14 cellular contexts compared by ENCODE assay signal in the genomic region with DNA sequence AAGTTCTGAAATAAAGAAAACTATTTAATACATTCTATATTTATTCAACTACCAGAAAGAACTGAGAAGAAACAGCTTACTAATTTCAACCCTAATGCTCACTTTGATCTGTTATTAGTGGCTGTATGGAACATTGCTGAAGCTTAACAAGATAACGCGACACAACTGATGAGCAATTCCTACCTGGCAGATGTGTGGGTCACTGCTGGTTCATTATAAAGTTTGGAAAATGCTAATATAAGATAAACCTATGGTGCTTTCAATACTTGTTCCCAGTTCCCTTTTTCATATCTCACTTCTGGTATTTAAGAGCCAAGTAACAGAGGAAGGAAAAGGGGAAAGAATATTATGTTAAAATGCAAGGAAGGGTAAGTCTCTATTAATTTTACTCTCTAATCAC. TPM values are rescaled to one million over a fixed set of nuclear protein-coding genes. Genes with fewer than 3 reads are reported as not detected.
DNase-seq lines count a peak whose midpoint lies in the region; ATAC-seq and TF ChIP-seq lines count a peak whose summit lies in the region.
"Had no signal": no experiment of that assay in that cellular context is flagged by ENCODE, and none has a peak within 500 bp of the region (broad histone marks: within the 10 kb centered on the region; RNA-seq: fewer than 3 reads in every experiment).

No MANE protein-coding gene starts in this region.

- CTCF ChIA-PET in IMR-90 (lab: Yijun Ruan, JAX), result interaction anchor here (0.7 to 0.8 kb wide), 2 partner anchors 216 to 295 kb away, joined by 3 to 5 read pairs; no protein-coding TSS in a partner anchor

- in situ Hi-C loops in IMR-90 (cut with MboI; ENCODE audit: low sequenced_read_pairs), result no loop called here

- BruUV-seq in IMR-90 (replicated peaks; lab: Mats Ljungman, UMichigan), result no TSS peak

- H4K20me1 ChIP-seq in IMR-90 (ENCODE audit: insufficient read depth, low read length) (peaks cover 24% of the 10 kb centered on the region), MM.1S (ENCODE audit: insufficient read depth, low read length) (no peaks in the 10 kb centered on the region; the same call in 1 of the 2 replicates)

- intact Hi-C loops in IMR-90 (cut with micrococcal nuclease), result no loop called here

- no peak overlapping the region for H2BK15ac ChIP-seq in IMR-90 (ENCODE audit: low read depth, low read length)

- H2AFZ ChIP-seq in IMR-90 (replicated peaks; ENCODE audit: low read length, poor library complexity), result no peak overlapping the region
- no peak overlapping the region for H2AFZ ChIP-seq in MM.1S (ENCODE audit: low read length)

- POLR2A ChIA-PET in IMR-90 (lab: Charles Lee; ENCODE audit: unreplicated experiment), result interaction anchor here (0.9 kb wide), 1 partner anchor 11 kb away, joined by 5 read pairs; the partner anchor contains the start of gene CTSC

- H3K27me3 ChIP-seq in IMR-90 (ENCODE audit: control insufficient read depth, insufficient read depth, low read length), result no peaks in the 10 kb centered on the region
- no peaks in the 10 kb centered on the region for H3K27me3 ChIP-seq in MM.1S (replicated peaks; ENCODE audit: insufficient read depth, low read length)
- H3K27me3 ChIP-seq: upper lobe of right lung had no signal

- H3K9me2 ChIP-seq in MM.1S (replicated peaks; ENCODE audit: insufficient read depth, low read length), result no peaks in the 10 kb centered on the region

- no peaks in the 10 kb centered on the region for H3F3A ChIP-seq in MM.1S (ENCODE audit: insufficient read depth, low read length)

- DNase-seq in NOMO-1 (lab: John Stamatoyannopoulos, UW; ENCODE audit: unreplicated experiment in 2 of 2), result peak; percentile 6 to 40
- no peak for DNase-seq in NOMO-1 treated with dmso at 0.1 percent for 144 hours (lab: John Stamatoyannopoulos, UW; ENCODE audit: unreplicated experiment)
- no peak for DNase-seq in IMR-90
- no peak for DNase-seq in natural killer cell treated with Interleukin-12 subunit alpha and Interleukin-12 subunit beta and Interleukin-15 and Interleukin-18, amount 100 ng/mL, for 72 hours (ENCODE audit: low spot score)
- DNase-seq in MM.1S, result no peak
- no peak for DNase-seq in epidermal melanocyte (ENCODE audit: insufficient read length, low spot score)
- no peak for DNase-seq in NCI-H187 treated with DMSO at 0.1 percent for 48 hours (lab: John Stamatoyannopoulos, UW)
- DNase-seq: 8988T; activated CD8-positive, alpha-beta memory T cell treated with anti-CD3 and anti-CD28 coated beads, Interleukin-2, amount 10 ng/mL, durations not matched to agents 7 days and 5 days; DMS79 treated with DMSO at 0.1 percent for 48 hours; NCI-H524; SW 1271; upper lobe of right lung had no signal

- H2BK120ac ChIP-seq in IMR-90 (ENCODE audit: low read depth, low read length), result no peak overlapping the region

- no peak overlapping the region for H3K4me3 ChIP-seq in IMR-90 (ENCODE audit: insufficient read depth, low read depth, low read length)
- no peak overlapping the region for H3K4me3 ChIP-seq in MM.1S (ENCODE audit: low read length)
- H3K4me3 ChIP-seq: upper lobe of right lung had no signal

- no peak overlapping the region for H2AK5ac ChIP-seq in IMR-90 (ENCODE audit: low read depth, low read length)

- no peak overlapping the region for H2BK5ac ChIP-seq in IMR-90 (ENCODE audit: low read depth, low read length, poor library complexity, severe bottlenecking)

- H3K9me3 ChIP-seq in IMR-90 (ENCODE audit: control insufficient read depth, insufficient read depth, low read length) (no peaks in the 10 kb centered on the region), MM.1S (replicated peaks; ENCODE audit: insufficient read depth, low read length) (no peaks in the 10 kb centered on the region)
- H3K9me3 ChIP-seq: upper lobe of right lung had no signal

- TF ChIP-seq RAD21 in IMR-90 (IDR thresholded peaks at IDR 0.05; ENCODE audit: low read length), result no peak

- no peaks in the 10 kb centered on the region for H3K9me3 Mint-ChIP-seq in natural killer cell treated with Interleukin-12 subunit alpha and Interleukin-12 subunit beta and Interleukin-15 and Interleukin-18, amount 100 ng/mL, for 72 hours

- no peak overlapping the region for H4K8ac ChIP-seq in IMR-90 (ENCODE audit: low read depth in 2 of 2, low read length in 2 of 2)

- no peak overlapping the region for H3K18ac ChIP-seq in IMR-90 (ENCODE audit: low read depth, low read length)

- H3K27ac ChIP-seq in IMR-90 (ENCODE audit: insufficient read depth, low read length), result no peak overlapping the region
- no peak overlapping the region for H3K27ac ChIP-seq in MM.1S (ENCODE audit: low read length)
- H3K27ac ChIP-seq: upper lobe of right lung had no signal

- peaks cover 13% of the 10 kb centered on the region for H3K79me2 ChIP-seq in MM.1S (ENCODE audit: low read length)

- no peak overlapping the region for H2AK9ac ChIP-seq in IMR-90 (replicated peaks; ENCODE audit: low read depth, low read length, poor library complexity)

- no peak for TF ChIP-seq POLR2A in IMR-90 (IDR thresholded peaks at IDR 0.05; ENCODE audit: low read depth, low read length)

- H2BK20ac ChIP-seq in IMR-90 (ENCODE audit: low read depth, low read length), result no peak overlapping the region

- H3K56ac ChIP-seq in IMR-90 (ENCODE audit: extremely low read depth, insufficient read depth, low read length), result no peak overlapping the region

- H3K36me3 Mint-ChIP-seq in natural killer cell treated with Interleukin-12 subunit alpha and Interleukin-12 subunit beta and Interleukin-15 and Interleukin-18, amount 100 ng/mL, for 72 hours, result peaks cover 66% of the 10 kb centered on the region

- H4K91ac ChIP-seq in IMR-90 (ENCODE audit: insufficient read depth, low read depth, low read length), result no peak overlapping the region

- no peak overlapping the region for H4K5ac ChIP-seq in IMR-90 (ENCODE audit: low read depth, low read length)

- H3K79me1 ChIP-seq in IMR-90 (ENCODE audit: low read depth in 1 of 2, low read length in 2 of 2), result peaks cover 24 to 62% of the 10 kb centered on the region in 2 experiments

- H3K9ac ChIP-seq in IMR-90 (ENCODE audit: low read depth, low read length), result no peak overlapping the region
- no peak overlapping the region for H3K9ac ChIP-seq in MM.1S (ENCODE audit: low read length)

- H3K36me3 ChIP-seq in IMR-90 (ENCODE audit: control insufficient read depth, insufficient read depth, low read length) (peaks cover 42% of the 10 kb centered on the region), MM.1S (replicated peaks; ENCODE audit: insufficient read depth, low read length) (peaks cover 6% of the 10 kb centered on the region; the same call in 1 of the 2 replicates)

- H3K4me1 ChIP-seq in IMR-90 (ENCODE audit: control insufficient read depth, insufficient read depth, low read length) (peaks cover 2% of the 10 kb centered on the region; the same call in 1 of the 2 replicates), MM.1S (ENCODE audit: low read length) (peaks cover 13% of the 10 kb centered on the region; the same call in 1 of the 2 replicates)

- ATAC-seq in HG02588 (IDR thresholded peaks at IDR 0.05; ENCODE audit: unreplicated experiment) (peak; percentile 54), IMR-90 (ENCODE audit: low read depth) (no peak)
- ATAC-seq in natural killer cell treated with Interleukin-12 subunit alpha and Interleukin-12 subunit beta and Interleukin-15 and Interleukin-18, amount 100 ng/mL, for 72 hours, result no peak
- ATAC-seq: activated CD8-positive, alpha-beta memory T cell treated with anti-CD3 and anti-CD28 coated beads, Interleukin-2, amount 10 ng/mL, durations not matched to agents 7 days and 5 days; upper lobe of right lung had no signal

- no peaks in the 10 kb centered on the region for H3K27me3 Mint-ChIP-seq in natural killer cell treated with Interleukin-12 subunit alpha and Interleukin-12 subunit beta and Interleukin-15 and Interleukin-18, amount 100 ng/mL, for 72 hours
- H3K27me3 Mint-ChIP-seq: activated CD8-positive, alpha-beta memory T cell treated with anti-CD3 and anti-CD28 coated beads, Interleukin-2, amount 10 ng/mL, durations not matched to agents 7 days and 5 days had no signal

- H3K4ac ChIP-seq in IMR-90 (ENCODE audit: low read depth, low read length), result no peak overlapping the region

- H3K4me1 Mint-ChIP-seq in natural killer cell treated with Interleukin-12 subunit alpha and Interleukin-12 subunit beta and Interleukin-15 and Interleukin-18, amount 100 ng/mL, for 72 hours (ENCODE audit: low read depth in 2 of 2), result peaks cover 79 to 89% of the 10 kb centered on the region in 2 donors

- no CpG with 5 or more reads among the region's 2 CpGs for WGBS in IMR-90 (ENCODE audit: extremely low coverage in 2 of 2, insufficient read length in 1 of 2), 2 experiments

- H3K23ac ChIP-seq in IMR-90 (ENCODE audit: low read depth, low read length), result peak overlapping the region; percentile 56; the same call in 1 of the 2 replicates

- dilution Hi-C loops in IMR-90 (cut with HindIII; ENCODE audit: low sequenced_read_pairs, unreplicated experiment), result no loop called here

- TF ChIP-seq CTCF in IMR-90 (conservative IDR thresholded peaks at IDR 0.05; ENCODE audit: low read depth, low read length) (no peak), MM.1S (IDR thresholded peaks at IDR 0.05; ENCODE audit: low read length) (no peak)

- peaks cover 10% of the 10 kb centered on the region for H3K9me1 ChIP-seq in IMR-90 (ENCODE audit: insufficient read depth, low read length)

- H3K4me2 ChIP-seq in IMR-90 (ENCODE audit: low read depth, low read length) (no peak overlapping the region; the same call in 1 of the 2 replicates), MM.1S (ENCODE audit: low read depth, low read length) (no peak overlapping the region)

- H3K27ac Mint-ChIP-seq in natural killer cell treated with Interleukin-12 subunit alpha and Interleukin-12 subunit beta and Interleukin-15 and Interleukin-18, amount 100 ng/mL, for 72 hours, result peak overlapping the region; percentile 70 to 92

- H3K4me3 Mint-ChIP-seq in natural killer cell treated with Interleukin-12 subunit alpha and Interleukin-12 subunit beta and Interleukin-15 and Interleukin-18, amount 100 ng/mL, for 72 hours, result peak overlapping the region; percentile 43
- H3K4me3 Mint-ChIP-seq: activated CD8-positive, alpha-beta memory T cell treated with anti-CD3 and anti-CD28 coated beads, Interleukin-2, amount 10 ng/mL, durations not matched to agents 7 days and 5 days had no signal

- H3K14ac ChIP-seq in IMR-90 (replicated peaks; ENCODE audit: low read depth, low read length), result no peak overlapping the region

TF ChIP-seq in IMR-90, 13 proteins besides CTCF, POLR2A, EP300 and RAD21 (continues in another document):
- TF ChIP-seq CEBPB (IDR thresholded peaks at IDR 0.05; ENCODE audit: low read depth, low read length), result no peak

RNA-seq across cellular contexts. Expression of gene CTSC, which starts 10.5 kb away (rescaled TPM):
- total RNA-seq in IMR-90 (2012; rRNA removed), result 178 and 208 TPM in 2 replicates
- 267 and 299 TPM in 2 replicates for polyA plus RNA-seq in IMR-90 (2012; rRNA removed)
- 73.5 and 320 TPM in 2 replicates for polyA plus RNA-seq in IMR-90 (2012; cell fraction: cytosol; rRNA removed)
- polyA plus RNA-seq in IMR-90 (2012; cell fraction: nucleus; rRNA removed; ENCODE audit: low replicate concordance), result 116 and 140 TPM in 2 replicates
- 100 to 1,000 TPM; 213 to 381 TPM for total RNA-seq in natural killer cell treated with Interleukin-12 subunit alpha and Interleukin-12 subunit beta and Interleukin-15 and Interleukin-18, amount 100 ng/mL, for 72 hours

Comparison
In these comparisons a context has a peak if more than half of its experiments do, and no peak if none do; other contexts are left out.
1. DNase-seq: peak in NOMO-1 (2 of 2); none in NOMO-1 treated with dmso at 0.1 percent for 144 hours (single experiment), IMR-90 (single experiment), natural killer cell treated with Interleukin-12 subunit alpha and Interleukin-12 subunit beta and Interleukin-15 and Interleukin-18, amount 100 ng/mL, for 72 hours (single experiment), MM.1S (single experiment), epidermal melanocyte (single experiment) and NCI-H187 treated with DMSO at 0.1 percent for 48 hours (single experiment).